Comparison of ENCODE assay signal across 8 cellular contexts in the genomic region with DNA sequence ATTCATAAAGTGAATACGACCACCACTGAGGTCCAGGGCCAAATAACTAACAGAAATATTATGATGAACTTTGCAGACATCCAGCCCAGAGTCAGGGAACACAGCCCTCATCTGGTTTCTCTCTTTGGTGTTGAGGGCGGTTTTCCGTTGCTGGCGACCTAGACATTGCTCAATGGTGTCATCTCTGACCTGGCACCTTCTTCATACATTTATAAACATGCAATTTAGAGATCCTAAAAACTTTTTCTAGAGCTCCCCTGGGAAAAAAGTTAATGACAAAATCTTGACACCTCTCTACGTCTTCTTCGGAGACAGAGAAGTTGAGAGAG. TPM values are rescaled to one million over a fixed set of nuclear protein-coding genes. Genes with fewer than 3 reads are reported as not detected.
DNase-seq lines count a peak whose midpoint lies in the region; ATAC-seq and TF ChIP-seq lines count a peak whose summit lies in the region.

No MANE protein-coding gene starts in this region.

- no peaks in the 10 kb centered on the region for H3K9me3 ChIP-seq in SJCRH30 (replicated peaks)

- no peaks in the 10 kb centered on the region for H3K36me3 ChIP-seq in SJCRH30

- peak overlapping the region; percentile 93 for H3K4me3 ChIP-seq in SJCRH30

- peak overlapping the region; percentile 96 for H3K4me3 Mint-ChIP-seq in osteocyte (ENCODE audit: unreplicated experiment)

- TF ChIP-seq CTCF in GM13976 (IDR thresholded peaks at IDR 0.05; ENCODE audit: borderline replicate concordance, control extremely low read depth, extremely low read depth, insufficient read depth, missing control alignments) (no peak), osteocyte (IDR thresholded peaks at IDR 0.05) (no peak)

- TF ChIP-seq POLR2A in erythroblast (IDR thresholded peaks at IDR 0.05; ENCODE audit: low read length), result no peak

- H3K9me3 Mint-ChIP-seq in osteocyte (ENCODE audit: unreplicated experiment), result no peaks in the 10 kb centered on the region

- peaks cover 34% of the 10 kb centered on the region for H3K4me1 Mint-ChIP-seq in osteocyte (ENCODE audit: unreplicated experiment)

- DNase-seq in GM13976 (ENCODE audit: low spot score) (peak; percentile 41), SJCRH30 (no peak), erythroblast (lab: John Stamatoyannopoulos, UW) (peak; percentile 44 to 54), osteocyte (ENCODE audit: extremely low spot score, unreplicated experiment) (no peak), NCI-H1417 (lab: John Stamatoyannopoulos, UW) (no peak)

- peak overlapping the region; percentile 66 for H3K27ac Mint-ChIP-seq in osteocyte (ENCODE audit: unreplicated experiment)

- no peaks in the 10 kb centered on the region for H3K27me3 ChIP-seq in SJCRH30

- H3K4me1 ChIP-seq in SJCRH30, result no peaks in the 10 kb centered on the region

- no peaks in the 10 kb centered on the region for H3K36me3 Mint-ChIP-seq in osteocyte (ENCODE audit: unreplicated experiment)

- H3K27me3 Mint-ChIP-seq in osteocyte (ENCODE audit: unreplicated experiment), result no peaks in the 10 kb centered on the region

- in situ Hi-C loops in GM13976 (cut with MboI; ENCODE audit: low sequenced_read_pairs, unreplicated experiment), result no loop called here

- ATAC-seq in HG02610 (IDR thresholded peaks at IDR 0.05; ENCODE audit: unreplicated experiment) (no peak), HG02798 (IDR thresholded peaks at IDR 0.05; ENCODE audit: poor library complexity, unreplicated experiment) (no peak), esophagus mucosa (no peak)

- H3K27ac ChIP-seq in SJCRH30, result no peak overlapping the region

RNA-seq across cellular contexts. Expression of gene TET1, which starts 0.3 kb away (rescaled TPM):
- 12.8 and 13.0 TPM in 2 replicates for total RNA-seq in SJCRH30 (2014; rRNA removed; shearing (Covaris generic))
- total RNA-seq in osteocyte (20.4 and 20.9 TPM in 2 replicates), esophagus mucosa (0.56 TPM)

RNA-seq across cellular contexts. Expression of gene SLC25A16, which starts 32.5 kb away (rescaled TPM):
- total RNA-seq in SJCRH30 (2014; rRNA removed; shearing (Covaris generic)), result 7.5 and 9.6 TPM in 2 replicates
- total RNA-seq in osteocyte (21.9 and 26.5 TPM in 2 replicates), esophagus mucosa (11.4 TPM)

Comparison
In these comparisons a context has a peak if more than half of its experiments do, and no peak if none do; other contexts are left out.
1. DNase-seq: peak in GM13976 (single experiment) and erythroblast (2 of 2); none in SJCRH30 (0 of 2), osteocyte (single experiment) and NCI-H1417 (0 of 3).